Comparison of ENCODE assay signal across 28 cellular contexts in genomic region chr18:7824970-7825369, GRCh38.
DNase-seq lines count a peak whose midpoint lies in the region; FAIRE-seq and TF ChIP-seq lines count a peak whose summit lies in the region.
"Had no signal": no experiment of that assay in that cellular context is flagged by ENCODE, and none has a peak within 500 bp of the region (broad histone marks: within the 10 kb centered on the region; RNA-seq: fewer than 3 reads in every experiment).

No MANE protein-coding gene starts in this region.

- no peak overlapping the region for H3K4me2 ChIP-seq in neuronal stem cell (ENCODE audit: insufficient read depth, low read length, poor library complexity, severe bottlenecking)
- H3K4me2 ChIP-seq: A549 had no signal

- H3K9me3 ChIP-seq in neuronal stem cell (replicated peaks in 1 of 2; ENCODE audit: control insufficient read depth in 2 of 2, insufficient read depth in 1 of 2, low read depth in 1 of 2, low read length in 2 of 2): no peaks in the 10 kb centered on the region
- H3K9me3 ChIP-seq: A549, body of pancreas, uterus had no signal

- H2AFZ ChIP-seq in neuronal stem cell (ENCODE audit: low read length): peak overlapping the region; percentile 32

- H3K4ac ChIP-seq in neuronal stem cell (ENCODE audit: low read length): no peak overlapping the region

- H2BK12ac ChIP-seq in neuronal stem cell (ENCODE audit: low read length): no peak overlapping the region

- H3K79me1 ChIP-seq in neuronal stem cell (ENCODE audit: low read depth, low read length): no peaks in the 10 kb centered on the region

- no peak overlapping the region for H4K8ac ChIP-seq in neuronal stem cell (ENCODE audit: low read depth, low read length)

- DNase-seq in AG08395 (ENCODE audit: low spot score): peak; percentile 18
- DNase-seq in cardiac fibroblast (ENCODE audit: low read depth in 2 of 2): peak; percentile 32 to 60
- DNase-seq in cardiac septum (ENCODE audit: low spot score): peak; percentile 79
- no peak for DNase-seq in neuronal stem cell (ENCODE audit: low spot score)
- DNase-seq in NCI-H1048 (lab: John Stamatoyannopoulos, UW): no peak
- no peak for DNase-seq in GM19239 (ENCODE audit: insufficient read length, low spot score)
- no peak for DNase-seq in activated T-cell treated with anti-CD3 and anti-CD28 coated beads, Interleukin-2, amount 50 U/mL, for 1 hour
- DNase-seq in head of caudate nucleus: no peak
- DNase-seq: activated CD4-positive, alpha-beta T cell treated with anti-CD3 and anti-CD28 coated beads for 1 hour; activated CD8-positive, alpha-beta memory T cell treated with anti-CD3 and anti-CD28 coated beads, Interleukin-2, amount 50 U/mL, for 48 hours; activated CD8-positive, alpha-beta T cell treated with anti-CD3 and anti-CD28 coated beads for 36 hours; activated naive CD4-positive, alpha-beta T cell treated with anti-CD3 and anti-CD28 coated beads, Interleukin-2, amount 10 ng/mL, durations not matched to agents 7 days and 5 days; CD8-positive, alpha-beta T cell; cerebellar nuclear complex; glutamatergic neuron; islet precursor cell; naive thymus-derived CD8-positive, alpha-beta T cell; NCI-H1092; NCI-H187; NCI-H2171; NCI-H82; stimulated activated naive CD8-positive, alpha-beta T cell treated with anti-CD3 and anti-CD28 coated beads, Interleukin-15, amount 100 ng/mL, for 72 hours had no signal

- no peak overlapping the region for H2BK5ac ChIP-seq in neuronal stem cell (ENCODE audit: low read length)

- intact Hi-C loops in cardiac septum (cut with DNase I) (no loop called here), head of caudate nucleus (cut with DNase I) (no loop called here)

- no peaks in the 10 kb centered on the region for H3K27me3 ChIP-seq in neuronal stem cell (ENCODE audit: control insufficient read depth in 3 of 3, insufficient read depth in 3 of 3, low read depth in 1 of 3, low read length in 3 of 3)
- H3K27me3 ChIP-seq: body of pancreas, uterus had no signal

- H3K9ac ChIP-seq in neuronal stem cell (ENCODE audit: low read depth, low read length, poor library complexity): no peak overlapping the region

- no CpG with 5 or more reads among the region's 5 CpGs for WGBS in neuronal stem cell (ENCODE audit: extremely low coverage in 2 of 2, insufficient read length in 2 of 2, insufficient replicate concordance in 1 of 2), 2 donors

- no peak overlapping the region for H2BK15ac ChIP-seq in neuronal stem cell (ENCODE audit: low read length)

- no peak overlapping the region for H3K18ac ChIP-seq in neuronal stem cell (ENCODE audit: low read length)

- H4K91ac ChIP-seq in neuronal stem cell (ENCODE audit: low read depth, low read length, poor library complexity): no peak overlapping the region

- FAIRE-seq in GM19239 (lab: Jason Lieb, UNC): no peak
- FAIRE-seq: A549, GM18507, RCC 7860 had no signal

- no peak overlapping the region for H2BK120ac ChIP-seq in neuronal stem cell (ENCODE audit: low read depth, low read length)

- TF ChIP-seq CTCF in cardiac fibroblast (IDR thresholded peaks at IDR 0.05; ENCODE audit: low read depth, low read length): no peak

- no peak overlapping the region for H3K23ac ChIP-seq in neuronal stem cell (ENCODE audit: low read depth, low read length, poor library complexity)

- H3K36me3 ChIP-seq in neuronal stem cell (replicated peaks in 1 of 2; ENCODE audit: control insufficient read depth in 2 of 2, insufficient read depth in 2 of 2, low read length in 2 of 2): no peaks in the 10 kb centered on the region
- H3K36me3 ChIP-seq: uterus had no signal

- H3K4me3 ChIP-seq in cardiac fibroblast (replicated peaks in 1 of 2; ENCODE audit: low read depth in 2 of 2, low read length in 2 of 2) (no peak overlapping the region), neuronal stem cell (ENCODE audit: low read length in 2 of 2) (no peak overlapping the region)
- H3K4me3 ChIP-seq: A549, body of pancreas, lung, uterus had no signal

- peaks cover 15 to 32% of the 10 kb centered on the region in 2 donors for H3K4me1 ChIP-seq in neuronal stem cell (ENCODE audit: control insufficient read depth in 2 of 2, insufficient read depth in 1 of 2, low read depth in 1 of 2, low read length in 2 of 2)
- H3K4me1 ChIP-seq: body of pancreas, uterus had no signal

- no peak overlapping the region for H3K14ac ChIP-seq in neuronal stem cell (ENCODE audit: low read length)

- no peak overlapping the region for H2AK5ac ChIP-seq in neuronal stem cell (ENCODE audit: low read depth, low read length)

- H3K27ac ChIP-seq in neuronal stem cell (replicated peaks; ENCODE audit: low read length): no peak overlapping the region
- H3K27ac ChIP-seq: A549, body of pancreas, uterus had no signal

Comparison
In these comparisons a context has a peak if more than half of its experiments do, and no peak if none do; other contexts are left out.
1. DNase-seq: peak in AG08395 (single experiment), cardiac fibroblast (2 of 2) and cardiac septum (single experiment); none in neuronal stem cell (single experiment), NCI-H1048 (single experiment), GM19239 (single experiment), activated T-cell treated with anti-CD3 and anti-CD28 coated beads, Interleukin-2, amount 50 U/mL, for 1 hour (single experiment) and head of caudate nucleus (0 of 42).